ENCODE assay signal across 3 cellular contexts in the genomic region with DNA sequence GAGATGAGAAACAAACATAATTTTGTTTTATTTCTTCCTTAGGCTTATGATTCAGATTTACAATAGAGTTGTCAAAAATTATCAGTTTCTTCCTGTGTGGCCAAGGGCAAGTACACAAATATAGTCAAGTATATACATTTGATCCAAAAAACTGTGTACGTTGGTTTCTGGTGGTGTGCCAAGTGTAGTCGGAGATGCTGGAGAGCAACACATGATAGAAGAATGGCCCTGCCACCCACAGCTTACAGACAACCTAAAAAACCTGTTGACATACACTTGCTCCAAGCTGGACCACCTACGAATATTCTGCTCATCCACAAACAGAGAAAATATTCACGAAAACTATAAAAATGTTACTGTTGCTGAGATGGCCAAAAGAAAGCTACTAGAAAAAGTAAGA.
"Had no signal": no experiment of that assay in that cellular context is flagged by ENCODE, and none has a peak within 500 bp of the region (broad histone marks: within the 10 kb centered on the region; RNA-seq: fewer than 3 reads in every experiment).

No MANE protein-coding gene starts in this region.

- ATAC-seq: GM12878 had no signal

- DNase-seq: GDM1, GF-D8 had no signal

- H3K4me3 ChIP-seq: GM12878 had no signal
